1 cellular context compared by ENCODE assay signal in genomic region chr19:39086401-39086800, GRCh38.
TF ChIP-seq lines count a peak whose summit lies in the region.

No MANE protein-coding gene starts in this region.

TF ChIP-seq in A549, 52 proteins besides CTCF, POLR2A, EP300 and RAD21 (continued from another document):
- TF ChIP-seq, protein P1, sequence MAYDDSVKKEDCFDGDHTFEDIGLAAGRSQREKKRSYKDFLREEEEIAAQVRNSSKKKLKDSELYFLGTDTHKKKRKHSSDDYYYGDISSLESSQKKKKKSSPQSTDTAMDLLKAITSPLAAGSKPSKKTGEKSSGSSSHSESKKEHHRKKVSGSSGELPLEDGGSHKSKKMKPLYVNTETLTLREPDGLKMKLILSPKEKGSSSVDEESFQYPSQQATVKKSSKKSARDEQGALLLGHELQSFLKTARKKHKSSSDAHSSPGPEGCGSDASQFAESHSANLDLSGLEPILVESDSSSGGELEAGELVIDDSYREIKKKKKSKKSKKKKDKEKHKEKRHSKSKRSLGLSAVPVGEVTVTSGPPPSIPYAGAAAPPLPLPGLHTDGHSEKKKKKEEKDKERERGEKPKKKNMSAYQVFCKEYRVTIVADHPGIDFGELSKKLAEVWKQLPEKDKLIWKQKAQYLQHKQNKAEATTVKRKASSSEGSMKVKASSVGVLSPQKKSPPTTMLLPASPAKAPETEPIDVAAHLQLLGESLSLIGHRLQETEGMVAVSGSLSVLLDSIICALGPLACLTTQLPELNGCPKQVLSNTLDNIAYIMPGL (CRISPR knock-in tag; IDR thresholded peaks at IDR 0.05; ENCODE audit: borderline replicate concordance) = no peak
- TF ChIP-seq, protein P2, sequence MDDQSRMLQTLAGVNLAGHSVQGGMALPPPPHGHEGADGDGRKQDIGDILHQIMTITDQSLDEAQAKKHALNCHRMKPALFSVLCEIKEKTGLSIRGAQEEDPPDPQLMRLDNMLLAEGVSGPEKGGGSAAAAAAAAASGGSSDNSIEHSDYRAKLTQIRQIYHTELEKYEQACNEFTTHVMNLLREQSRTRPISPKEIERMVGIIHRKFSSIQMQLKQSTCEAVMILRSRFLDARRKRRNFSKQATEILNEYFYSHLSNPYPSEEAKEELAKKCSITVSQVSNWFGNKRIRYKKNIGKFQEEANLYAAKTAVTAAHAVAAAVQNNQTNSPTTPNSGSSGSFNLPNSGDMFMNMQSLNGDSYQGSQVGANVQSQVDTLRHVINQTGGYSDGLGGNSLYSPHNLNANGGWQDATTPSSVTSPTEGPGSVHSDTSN (IDR thresholded peaks at IDR 0.05) = no peak
- no peak for TF ChIP-seq CHD4 (IDR thresholded peaks at IDR 0.05; ENCODE audit: borderline replicate concordance)
- no peak for TF ChIP-seq FOSB (CRISPR knock-in tag; IDR thresholded peaks at IDR 0.05)
- no peak for TF ChIP-seq E2F6 (IDR thresholded peaks at IDR 0.05; ENCODE audit: borderline replicate concordance, low read depth)
- TF ChIP-seq ZC3H11A (IDR thresholded peaks at IDR 0.05) = no peak
- TF ChIP-seq ZSCAN20 (CRISPR knock-in tag; IDR thresholded peaks at IDR 0.05) = no peak
- TF ChIP-seq BHLHE40 (IDR thresholded peaks at IDR 0.05; ENCODE audit: low read depth, low read length) = no peak
- TF ChIP-seq MAZ (IDR thresholded peaks at IDR 0.05; ENCODE audit: borderline replicate concordance, low read depth, low read length) = no peak
- TF ChIP-seq PHF8 (IDR thresholded peaks at IDR 0.05; ENCODE audit: borderline replicate concordance, low read depth) = no peak
- TF ChIP-seq, protein P3, sequence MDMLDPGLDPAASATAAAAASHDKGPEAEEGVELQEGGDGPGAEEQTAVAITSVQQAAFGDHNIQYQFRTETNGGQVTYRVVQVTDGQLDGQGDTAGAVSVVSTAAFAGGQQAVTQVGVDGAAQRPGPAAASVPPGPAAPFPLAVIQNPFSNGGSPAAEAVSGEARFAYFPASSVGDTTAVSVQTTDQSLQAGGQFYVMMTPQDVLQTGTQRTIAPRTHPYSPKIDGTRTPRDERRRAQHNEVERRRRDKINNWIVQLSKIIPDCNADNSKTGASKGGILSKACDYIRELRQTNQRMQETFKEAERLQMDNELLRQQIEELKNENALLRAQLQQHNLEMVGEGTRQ (IDR thresholded peaks at IDR 0.05) = no peak
- TF ChIP-seq HOXA7 (CRISPR knock-in tag; IDR thresholded peaks at IDR 0.05) = no peak
- no peak for TF ChIP-seq CEBPB (IDR thresholded peaks at IDR 0.05)
- TF ChIP-seq CBX8 (IDR thresholded peaks at IDR 0.05) = no peak
- no peak for TF ChIP-seq RARB (CRISPR knock-in tag; IDR thresholded peaks at IDR 0.05)
